Comparison of ENCODE assay signal across 1 cellular context in genomic region chr18:62453864-62454263, GRCh38.
TF ChIP-seq lines count a peak whose summit lies in the region.

No MANE protein-coding gene starts in this region.

TF ChIP-seq in HepG2, 621 proteins besides CTCF, POLR2A, EP300 and RAD21 (continued from another document):
- TF ChIP-seq ZHX2 (IDR thresholded peaks at IDR 0.05; ENCODE audit: low read depth) (no peak), ZHX2 (CRISPR knock-in tag; IDR thresholded peaks at IDR 0.05; ENCODE audit: borderline replicate concordance) (no peak), MLLT10 (CRISPR knock-in tag; IDR thresholded peaks at IDR 0.05) (no peak), ZFX (CRISPR knock-in tag; IDR thresholded peaks at IDR 0.05; ENCODE audit: low read depth) (no peak)
